8 cellular contexts compared by ENCODE assay signal in the genomic region with DNA sequence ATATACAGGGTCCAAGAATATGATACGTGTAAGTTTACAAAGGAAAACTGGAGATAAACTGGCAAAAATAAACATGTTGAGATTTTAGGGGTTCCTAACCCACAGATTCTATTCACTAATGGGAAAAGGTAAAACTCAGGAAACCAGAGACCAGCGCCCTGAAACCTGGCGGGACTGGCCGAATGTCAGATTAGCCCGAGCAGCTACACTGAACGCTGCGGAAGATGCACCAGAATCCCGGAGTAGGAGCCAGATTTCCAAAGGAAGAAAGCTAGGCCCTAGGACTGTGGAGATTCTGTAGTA. TPM values are rescaled to one million over a fixed set of nuclear protein-coding genes. Genes with fewer than 3 reads are reported as not detected.
DNase-seq lines count a peak whose midpoint lies in the region; ATAC-seq, FAIRE-seq and TF ChIP-seq lines count a peak whose summit lies in the region.

No MANE protein-coding gene starts in this region.

- intact Hi-C loops in heart right ventricle (cut with DNase I): no loop called here

- WGBS in heart right ventricle, 2 donors: 0 to 1% methylated on average over 8 of the region's 8 CpGs

- H3K4me2 ChIP-seq in skeletal muscle satellite cell (ENCODE audit: low read length): peak overlapping the region; percentile 96

- ATAC-seq in GM18867 (IDR thresholded peaks at IDR 0.05; ENCODE audit: unreplicated experiment) (peak; percentile 30), HG02870 (IDR thresholded peaks at IDR 0.05; ENCODE audit: unreplicated experiment) (peak; percentile 22), heart right ventricle (peak; percentile 45 to 77 (median 61))

- H3K4me3 ChIP-seq in heart right ventricle (peak overlapping the region; percentile 62 to 93 (median 74)), skeletal muscle satellite cell (ENCODE audit: low read length) (peak overlapping the region; percentile 74)

- H3K4me1 ChIP-seq in heart right ventricle: peaks cover 3 to 34% (median 25%) of the 10 kb centered on the region in 9 donors
- H3K4me1 ChIP-seq in skeletal muscle satellite cell (ENCODE audit: control insufficient read depth, insufficient read depth, low read length): peaks cover 22% of the 10 kb centered on the region

- no peak for DNase-seq in heart right ventricle
- no peak for DNase-seq in urothelium cell line (ENCODE audit: low spot score)
- DNase-seq in putamen (ENCODE audit: low spot score): no peak
- no peak for DNase-seq in NCI-H1092 (lab: John Stamatoyannopoulos, UW)

- FAIRE-seq in urothelium cell line (lab: Jason Lieb, UNC): no peak

- H3K27ac ChIP-seq in VCaP: peak overlapping the region; percentile 88
- H3K27ac ChIP-seq in heart right ventricle: peak overlapping the region; percentile 31 to 95 (median 89)

- H3K27me3 ChIP-seq in heart right ventricle: no peaks in the 10 kb centered on the region
- no peaks in the 10 kb centered on the region for H3K27me3 ChIP-seq in skeletal muscle satellite cell (ENCODE audit: control insufficient read depth, insufficient read depth, low read length)

- H3K9me3 ChIP-seq in heart right ventricle (peaks cover 0 to 4% (median 0%) of the 10 kb centered on the region in 11 donors), skeletal muscle satellite cell (replicated peaks; ENCODE audit: low read length) (no peaks in the 10 kb centered on the region)

- no peak for TF ChIP-seq CTCF in VCaP (conservative IDR thresholded peaks at IDR 0.05)
- no peak for TF ChIP-seq CTCF in heart right ventricle (IDR thresholded peaks at IDR 0.05)

- H3K36me3 ChIP-seq in heart right ventricle (peaks cover 0 to 8% (median 0%) of the 10 kb centered on the region in 9 donors), skeletal muscle satellite cell (ENCODE audit: insufficient read depth, low read length) (peaks cover 7% of the 10 kb centered on the region)

- H3K9ac ChIP-seq in skeletal muscle satellite cell (ENCODE audit: low read depth, low read length): peak overlapping the region; percentile 88

RNA-seq across cellular contexts. Expression of gene WDR75, which starts 0.7 kb away (rescaled TPM):
- 10 to 100 TPM; 15.4 to 19.2 (median 17.3) TPM for total RNA-seq in heart right ventricle
- 10 to 100 TPM; 11.8 to 15.9 TPM for polyA plus RNA-seq in heart right ventricle
- total RNA-seq in skeletal muscle satellite cell (2012; rRNA removed): 67.1 and 69.0 TPM in 2 replicates
